Comparison of ENCODE assay signal across 19 cellular contexts in the genomic region with DNA sequence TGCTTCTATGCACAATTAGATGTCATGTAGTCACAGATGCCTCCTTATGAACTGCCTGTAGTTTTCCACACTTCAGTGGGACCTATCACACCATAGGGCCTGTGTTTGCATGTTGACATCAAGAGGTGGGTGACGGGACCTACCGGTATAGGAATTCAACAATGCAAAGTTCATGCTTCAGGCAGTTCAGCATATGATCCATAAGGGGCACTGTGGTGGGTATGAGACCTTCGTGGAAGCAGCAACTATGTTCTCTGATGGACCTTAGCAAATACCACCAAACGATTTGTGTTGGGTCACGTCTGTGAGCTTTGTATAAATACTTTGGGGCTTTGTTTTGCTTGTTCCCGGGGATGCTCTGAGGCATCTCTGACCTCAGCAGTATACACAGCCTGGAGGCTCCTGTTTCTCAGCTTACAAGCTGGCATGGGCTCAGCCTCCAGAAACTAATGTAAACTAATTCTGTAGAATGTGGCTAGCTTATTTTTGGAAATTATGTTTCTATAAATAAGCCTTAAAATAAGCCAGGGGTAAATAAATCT.
DNase-seq lines count a peak whose midpoint lies in the region; ATAC-seq, FAIRE-seq and TF ChIP-seq lines count a peak whose summit lies in the region.
"Had no signal": no experiment of that assay in that cellular context is flagged by ENCODE, and none has a peak within 500 bp of the region (broad histone marks: within the 10 kb centered on the region; RNA-seq: fewer than 3 reads in every experiment).

No MANE protein-coding gene starts in this region.

- H3K9ac ChIP-seq in HCT116 (ENCODE audit: low read length) = no peak overlapping the region
- H3K9ac ChIP-seq in GM12878 (ENCODE audit: control insufficient read depth, insufficient read depth, low read length) = no peak overlapping the region

- no peaks in the 10 kb centered on the region for H3K9me3 ChIP-seq in AG04450 (ENCODE audit: control insufficient read depth, insufficient read depth, low read length)
- H3K9me3 ChIP-seq in HCT116 (ENCODE audit: control insufficient read depth in 1 of 2, insufficient read depth in 1 of 2, low read depth in 1 of 2, low read length in 2 of 2) = no peaks in the 10 kb centered on the region
- H3K9me3 ChIP-seq in GM12878 (replicated peaks; ENCODE audit: control insufficient read depth, insufficient read depth, low read length) = no peaks in the 10 kb centered on the region
- H3K9me3 ChIP-seq: right atrium auricular region, testis had no signal

- no peak for TF ChIP-seq POLR2A in HCT116 (IDR thresholded peaks at IDR 0.05; ENCODE audit: borderline replicate concordance, extremely low read depth, insufficient read depth, insufficient read length)
- TF ChIP-seq POLR2A in GM12878 (IDR thresholded peaks at IDR 0.05; ENCODE audit: low read depth, low read length) = no peak

- WGBS in GM12878 (ENCODE audit: insufficient coverage, insufficient replicate concordance, low lambda C conversion rate, missing lambda C conversion rate) = 49% methylated on average over 6 of the region's 6 CpGs

- H3K4me3 ChIP-seq in AG04450 (ENCODE audit: low read depth, low read length) = no peak overlapping the region
- no peak overlapping the region for H3K4me3 ChIP-seq in HCT116 (replicated peaks in 1 of 2; ENCODE audit: low read depth in 1 of 2, low read length in 2 of 2)
- no peak overlapping the region for H3K4me3 ChIP-seq in GM12878
- H3K4me3 ChIP-seq: lung, right atrium auricular region, testis had no signal

- TF ChIP-seq CTCF in AG04450 (IDR thresholded peaks at IDR 0.05; ENCODE audit: low read depth, low read length) (peak; percentile 43), HCT116 (IDR thresholded peaks at IDR 0.05 in 2 of 3, conservative IDR thresholded peaks at IDR 0.05 in 1 of 3; ENCODE audit: borderline replicate concordance in 1 of 3, insufficient read depth in 1 of 3, low read depth in 2 of 3, low read length in 2 of 3) (peak in 1 of 3 experiments; percentile 28; a peak in 2 of 6 replicates), GM12878 (IDR thresholded peaks at IDR 0.05 in 2 of 3, conservative IDR thresholded peaks at IDR 0.05 in 1 of 3; ENCODE audit: control insufficient read depth in 2 of 3, extremely low read depth in 1 of 3, insufficient read depth in 1 of 3, low read depth in 3 of 3, low read length in 3 of 3) (no peak)

- H3K36me3 ChIP-seq in HCT116 (ENCODE audit: control insufficient read depth in 1 of 2, insufficient read depth in 2 of 2, low read length in 2 of 2) = no peaks in the 10 kb centered on the region
- H3K36me3 ChIP-seq in GM12878 (ENCODE audit: control insufficient read depth in 2 of 2, insufficient read depth in 2 of 2, low read length in 1 of 2) = no peaks in the 10 kb centered on the region

- H4K20me1 ChIP-seq in HCT116 (ENCODE audit: insufficient read depth) = no peaks in the 10 kb centered on the region
- no peaks in the 10 kb centered on the region for H4K20me1 ChIP-seq in GM12878 (ENCODE audit: control insufficient read depth, insufficient read depth)

- no peak for TF ChIP-seq EP300 in GM12878 (IDR thresholded peaks at IDR 0.05; ENCODE audit: borderline replicate concordance in 1 of 2, control insufficient read depth in 1 of 2, low read depth in 2 of 2, low read length in 2 of 2)

- in situ Hi-C loops in GM12878 (cut with MboI) = no loop called here

- DNase-seq in AG04450 (ENCODE audit: low read depth, low spot score) (peak; percentile 74), HCT116 (ENCODE audit: low read depth, low spot score) (no peak), GM12878 (ENCODE audit: low read depth, low spot score) (no peak), hepatic stellate cell (ENCODE audit: low spot score) (peak; percentile 6), NCI-H2029 treated with DMSO at 0.1 percent for 48 hours (lab: John Stamatoyannopoulos, UW) (no peak), medulla oblongata (ENCODE audit: extremely low spot score) (no peak), 8988T (no peak)
- DNase-seq: activated effector memory CD4-positive, alpha-beta T cell treated with Interleukin-2 at 50 U/mL for 16 hours; anterior cingulate cortex; COR-L47; Karpas-422; NCI-H526; stimulated activated CD4-positive, alpha-beta T cell treated with anti-CD3 and anti-CD28 coated beads, Interleukin-2, amount 100 ng/mL, for 24 hours; testis had no signal

- H3K27me3 ChIP-seq in AG04450 (ENCODE audit: control insufficient read depth, insufficient read depth, low read length) (no peaks in the 10 kb centered on the region), HCT116 (ENCODE audit: insufficient read depth, low read length) (no peaks in the 10 kb centered on the region), GM12878 (replicated peaks in 1 of 2; ENCODE audit: control insufficient read depth in 2 of 2, insufficient read depth in 2 of 2, low read length in 1 of 2) (no peaks in the 10 kb centered on the region; a peak in 1 of 4 replicates)
- H3K27me3 ChIP-seq: right atrium auricular region, testis had no signal

- BruUV-seq in HCT116 (replicated peaks; lab: Mats Ljungman, UMichigan) = no TSS peak
- no TSS peak for BruUV-seq in GM12878 (replicated peaks; lab: Mats Ljungman, UMichigan)

- H3K4me2 ChIP-seq in HCT116 (ENCODE audit: low read length) (no peak overlapping the region), GM12878 (ENCODE audit: control insufficient read depth, insufficient read depth) (no peak overlapping the region)

- H3K9me2 ChIP-seq in HCT116 (ENCODE audit: insufficient read depth) = no peaks in the 10 kb centered on the region

- FAIRE-seq in GM12878 (lab: Jason Lieb, UNC) = no peak
- FAIRE-seq: H54, RCC 7860 had no signal

- POLR2A ChIA-PET in AG04450 (lab: Yijun Ruan, JAX) = interaction anchor here (1.0 kb wide), 1 partner anchor 155 kb away, joined by 3 read pairs; no protein-coding TSS in a partner anchor
- POLR2A ChIA-PET in HCT116 (lab: Charles Lee) = no interaction called here
- POLR2A ChIA-PET in GM12878 (lab: Charles Lee) = no interaction called here

- H3K4me1 ChIP-seq in HCT116 (ENCODE audit: control insufficient read depth in 1 of 2, insufficient read depth in 2 of 2, low read length in 2 of 2) (no peaks in the 10 kb centered on the region), GM12878 (ENCODE audit: control insufficient read depth, insufficient read depth, low read length) (no peaks in the 10 kb centered on the region)
- H3K4me1 ChIP-seq: right atrium auricular region, testis had no signal

- H2AFZ ChIP-seq in HCT116 (ENCODE audit: low read depth, low read length, poor library complexity, severe bottlenecking) (no peak overlapping the region), GM12878 (ENCODE audit: control insufficient read depth, low read depth, low read length) (no peak overlapping the region)

- CTCF ChIA-PET in AG04450 (lab: Charles Lee) = interaction anchor here (0.7 to 2.5 kb wide), 5 partner anchors 12 to 226 kb away, joined by 3 to 19 read pairs (median 3); no protein-coding TSS in a partner anchor
- CTCF ChIA-PET in HCT116 (lab: Charles Lee) = no interaction called here
- CTCF ChIA-PET in GM12878 (lab: Yijun Ruan, JAX) = interaction anchor here (1.1 to 2.3 kb wide), 2 partner anchors 11 to 160 kb away, joined by 3 to 11 read pairs; no protein-coding TSS in a partner anchor

- SMC1A ChIA-PET in GM12878 (lab: Charles Lee; ENCODE audit: uncharacterized antibody, unreplicated experiment) = interaction anchor here (0.7 to 1.8 kb wide), 3 partner anchors 11 to 428 kb away, joined by 3 to 5 read pairs (median 3); no protein-coding TSS in a partner anchor

- RAD21 ChIA-PET in HCT116 (lab: Charles Lee; ENCODE audit: low non-redundant PET in 1 of 2, low total read pairs in 2 of 2, uncharacterized antibody in 2 of 2, unreplicated experiment in 2 of 2) = no interaction called here
- RAD21 ChIA-PET in GM12878 (lab: Charles Lee; ENCODE audit: unreplicated experiment) = no interaction called here

- ATAC-seq in HCT116 = peak; percentile 60
- ATAC-seq in GM12878 = peak; percentile 44; the same call in 1 of the 3 replicates
- ATAC-seq in GM21619 (IDR thresholded peaks at IDR 0.05; ENCODE audit: unreplicated experiment) = no peak

- H3K27ac ChIP-seq in AG04450 (ENCODE audit: low read depth, low read length) (no peak overlapping the region), HCT116 (ENCODE audit: low read depth, low read length) (no peak overlapping the region), GM12878 (ENCODE audit: control insufficient read depth, insufficient read depth) (no peak overlapping the region)
- H3K27ac ChIP-seq: right atrium auricular region, testis had no signal

- intact Hi-C loops in HCT116 (cut with micrococcal nuclease) = no loop called here
- intact Hi-C loops in GM12878 (cut with micrococcal nuclease; ENCODE audit: unreplicated experiment) = no loop called here

- H3K79me2 ChIP-seq in HCT116 (ENCODE audit: insufficient read depth, low read length) (no peaks in the 10 kb centered on the region), GM12878 (ENCODE audit: control insufficient read depth, insufficient read depth, low read length) (no peaks in the 10 kb centered on the region)

- no peak for TF ChIP-seq RAD21 in HCT116 (IDR thresholded peaks at IDR 0.05; ENCODE audit: low read depth)
- TF ChIP-seq RAD21 in GM12878 (IDR thresholded peaks at IDR 0.05; ENCODE audit: insufficient read depth, low read depth, low read length) = no peak

TF ChIP-seq in HCT116, 20 proteins besides CTCF, POLR2A, EP300 and RAD21 (continues in another document):
- TF ChIP-seq ELF1 (IDR thresholded peaks at IDR 0.05; ENCODE audit: borderline replicate concordance, low read depth) (no peak), SRF (IDR thresholded peaks at IDR 0.05; ENCODE audit: low read depth) (no peak), ZNF274 (IDR thresholded peaks at IDR 0.05; ENCODE audit: low read depth, low read length) (no peak)

TF ChIP-seq in GM12878, 131 proteins besides CTCF, POLR2A, EP300 and RAD21:
- TF ChIP-seq PML (IDR thresholded peaks at IDR 0.05; ENCODE audit: low read length) (no peak), SMAD1 (IDR thresholded peaks at IDR 0.05; ENCODE audit: low read depth, partially characterized antibody) (no peak), BRCA1 (IDR thresholded peaks at IDR 0.05; ENCODE audit: low read depth, low read length) (no peak), SIX5 (IDR thresholded peaks at IDR 0.05; ENCODE audit: low read depth, low read length, severe bottlenecking) (no peak), BHLHE40 (IDR thresholded peaks at IDR 0.05; ENCODE audit: borderline replicate concordance in 1 of 2, low read depth in 2 of 2, low read length in 1 of 2) (no peak), ATF7 (IDR thresholded peaks at IDR 0.05; ENCODE audit: low read depth) (no peak), CBX5 (IDR thresholded peaks at IDR 0.05; ENCODE audit: low read depth) (no peak)

Comparison
In these comparisons a context has a peak if more than half of its experiments do, and no peak if none do; other contexts are left out.
1. DNase-seq: peak in AG04450 (single experiment) and hepatic stellate cell (single experiment); none in HCT116 (single experiment), GM12878 (single experiment), NCI-H2029 treated with DMSO at 0.1 percent for 48 hours (single experiment), medulla oblongata (single experiment) and 8988T (single experiment).